ENCODE assay signal across 22 cellular contexts in genomic region chr4:57764840-57765239, GRCh38.
"Had no signal": no experiment of that assay in that cellular context is flagged by ENCODE, and none has a peak within 500 bp of the region (broad histone marks: within the 10 kb centered on the region; RNA-seq: fewer than 3 reads in every experiment).

No MANE protein-coding gene starts in this region.

- H3K36me3 ChIP-seq: brain microvascular endothelial cell, gastroesophageal sphincter, sigmoid colon, suprapubic skin, tibial artery, WERI-Rb-1 had no signal

- H3K79me2 ChIP-seq: hepatocyte had no signal

- DNase-seq: activated CD4-positive, alpha-beta memory T cell treated with anti-CD3 and anti-CD28 coated beads for 36 hours; activated CD4-positive, alpha-beta T cell treated with anti-CD3 and anti-CD28 coated beads for 48 hours; activated CD8-positive, alpha-beta memory T cell treated with anti-CD3 and anti-CD28 coated beads, Interleukin-2, amount 50 U/mL, for 4 hours; activated gamma-delta T cell; activated naive CD4-positive, alpha-beta T cell treated with anti-CD3 and anti-CD28 coated beads, Interleukin-2, amount 10 ng/mL, durations not matched to agents 7 days and 5 days; activated naive CD8-positive, alpha-beta T cell treated with anti-CD3 and anti-CD28 coated beads, Interleukin-2, amount 10 ng/mL, durations not matched to agents 7 days and 5 days; activated T-cell treated with anti-CD3 and anti-CD28 coated beads, Interleukin-2, amount 50 U/mL, for 24 hours; brain microvascular endothelial cell; effector memory CD8-positive, alpha-beta T cell; erythroblast; kidney; natural killer cell; sigmoid colon; small intestine; stimulated activated CD4-positive, alpha-beta T cell treated with anti-CD3 and anti-CD28 coated beads, Interleukin-4, amount 100 ng/mL, for 24 hours; stimulated activated naive CD8-positive, alpha-beta T cell treated with anti-CD3 and anti-CD28 coated beads, Interleukin-15, amount 100 ng/mL, for 72 hours; tibial artery; WERI-Rb-1 had no signal

- H3K4me3 ChIP-seq: coronary artery, gastroesophageal sphincter, hepatocyte, sigmoid colon, suprapubic skin, tibial artery had no signal

- H3K4me1 ChIP-seq: gastroesophageal sphincter, suprapubic skin, tibial artery had no signal

- H3K4me2 ChIP-seq: hepatocyte had no signal

- H3K27me3 ChIP-seq: brain microvascular endothelial cell, gastroesophageal sphincter, hepatocyte, sigmoid colon, suprapubic skin, tibial artery had no signal

- H3K27ac ChIP-seq: brain microvascular endothelial cell, coronary artery, gastroesophageal sphincter, hepatocyte, sigmoid colon, suprapubic skin, tibial artery, WERI-Rb-1 had no signal

- H2AFZ ChIP-seq: hepatocyte had no signal

- H3K9me3 ChIP-seq: gastroesophageal sphincter, sigmoid colon, suprapubic skin, tibial artery had no signal
